In genomic region chr1:24021403-24022266, GRCh38 we compare ENCODE assay signal across 13 cellular contexts. TPM values are rescaled to one million over a fixed set of nuclear protein-coding genes. Genes with fewer than 3 reads are reported as not detected.
DNase-seq lines count a peak whose midpoint lies in the region; ATAC-seq and TF ChIP-seq lines count a peak whose summit lies in the region.
"Had no signal": no experiment of that assay in that cellular context is flagged by ENCODE, and none has a peak within 500 bp of the region (broad histone marks: within the 10 kb centered on the region; RNA-seq: fewer than 3 reads in every experiment).

No MANE protein-coding gene starts in this region.

- H3K9me3 ChIP-seq in SK-N-SH (no peaks in the 10 kb centered on the region), mucosa of rectum (ENCODE audit: control insufficient read depth in 2 of 2, low read length in 2 of 2) (no peaks in the 10 kb centered on the region)

- peaks cover 3% of the 10 kb centered on the region; the same call in 1 of the 2 replicates for H3K79me2 ChIP-seq in SK-N-SH (ENCODE audit: insufficient read depth)

- CTCF ChIA-PET in SK-N-SH (lab: Yijun Ruan, JAX) = interaction anchor here (1.1 to 1.6 kb wide), 2 partner anchors 50 to 370 kb away, joined by 3 to 4 read pairs; no protein-coding TSS in a partner anchor

- H4K20me1 ChIP-seq in SK-N-SH (ENCODE audit: insufficient read depth) = no peaks in the 10 kb centered on the region

- H3K27ac ChIP-seq in SK-N-SH (ENCODE audit: low read depth in 2 of 2, low read length in 1 of 2) (peak overlapping the region; percentile 70 to 99; a peak in 3 of 4 replicates), coronary artery (peak overlapping the region; percentile 87 to 96), mucosa of rectum (ENCODE audit: low read depth in 2 of 2, low read length in 2 of 2) (peak overlapping the region; percentile 80 to 82)

- H3K4me3 ChIP-seq in SK-N-SH (ENCODE audit: low read depth in 2 of 2, low read length in 1 of 2) (peak overlapping the region in 1 of 2 experiments; percentile 30; a peak in 1 of 4 replicates), coronary artery (no peak overlapping the region), mucosa of rectum (ENCODE audit: low read length in 2 of 2) (peak overlapping the region in 1 of 2 donors; percentile 10)

- TF ChIP-seq RAD21 in SK-N-SH (IDR thresholded peaks at IDR 0.05; ENCODE audit: low read length) = no peak

- no peak for TF ChIP-seq EP300 in SK-N-SH (IDR thresholded peaks at IDR 0.05; ENCODE audit: borderline replicate concordance in 1 of 2, low read depth in 1 of 2, low read length in 1 of 2)

- ATAC-seq in SK-N-SH treated with all-trans-retinoic acid at 6 μM for 48 hours (no peak), HG03378 (IDR thresholded peaks at IDR 0.05; ENCODE audit: unreplicated experiment) (no peak)

- no peaks in the 10 kb centered on the region for H3K9me2 ChIP-seq in SK-N-SH

- TF ChIP-seq CTCF in SK-N-SH (IDR thresholded peaks at IDR 0.05) (no peak), coronary artery (IDR thresholded peaks at IDR 0.05) (no peak)

- no peak for DNase-seq in SK-N-SH
- DNase-seq in coronary artery (ENCODE audit: low spot score) = no peak
- DNase-seq in H4 (ENCODE audit: low spot score) = no peak
- no peak for DNase-seq in NCI-H1417 treated with DMSO at 0.1 percent for 48 hours (lab: John Stamatoyannopoulos, UW)
- DNase-seq in UCSD-AML1 (lab: John Stamatoyannopoulos, UW; ENCODE audit: unreplicated experiment) = no peak
- DNase-seq: GF-D8, H7, kidney, NCI-H524 treated with DMSO at 0.1 percent for 48 hours, T-helper 9 cell had no signal

- POLR2A ChIA-PET in SK-N-SH (lab: Yijun Ruan, JAX) = no interaction called here

- H3K9ac ChIP-seq in SK-N-SH (peak overlapping the region; percentile 72), mucosa of rectum (ENCODE audit: low read depth in 1 of 2, low read length in 2 of 2) (peak overlapping the region in 1 of 2 donors; percentile 27)

- H2AFZ ChIP-seq in SK-N-SH (ENCODE audit: low read depth) = peak overlapping the region; percentile 50

- H3K4me1 ChIP-seq in SK-N-SH (ENCODE audit: control insufficient read depth in 1 of 2, insufficient read depth in 2 of 2, low read depth in 1 of 2, low read length in 1 of 2) = peaks cover 12 to 36% of the 10 kb centered on the region in 2 experiments; a peak in 3 of 4 replicates
- H3K4me1 ChIP-seq in mucosa of rectum (ENCODE audit: control insufficient read depth in 2 of 2, insufficient read depth in 2 of 2, low read length in 2 of 2) = peaks cover 26 to 59% of the 10 kb centered on the region in 2 donors

- WGBS in SK-N-SH (ENCODE audit: low lambda C conversion rate) = 89% methylated on average over 7 of the region's 7 CpGs

- no peaks in the 10 kb centered on the region for H3K27me3 ChIP-seq in SK-N-SH (ENCODE audit: insufficient read depth)
- H3K27me3 ChIP-seq in mucosa of rectum (ENCODE audit: control insufficient read depth in 2 of 2, insufficient read depth in 2 of 2, low read length in 2 of 2) = no peaks in the 10 kb centered on the region

- peaks cover 26% of the 10 kb centered on the region for H3F3A ChIP-seq in SK-N-SH (replicated peaks; ENCODE audit: insufficient read depth)

- H3K4me2 ChIP-seq in SK-N-SH = peak overlapping the region; percentile 76

- H3K36me3 ChIP-seq in SK-N-SH (replicated peaks in 1 of 2; ENCODE audit: control insufficient read depth in 1 of 2, insufficient read depth in 2 of 2, low read length in 1 of 2) (no peaks in the 10 kb centered on the region), mucosa of rectum (ENCODE audit: control insufficient read depth in 2 of 2, insufficient read depth in 2 of 2, low read length in 2 of 2) (no peaks in the 10 kb centered on the region)

TF ChIP-seq in SK-N-SH, 30 proteins besides CTCF, POLR2A, EP300 and RAD21:
- no peak for TF ChIP-seq IRF3 (IDR thresholded peaks at IDR 0.05; ENCODE audit: low read depth, low read length)
- no peak for TF ChIP-seq FOXJ3 (CRISPR knock-in tag; IDR thresholded peaks at IDR 0.05)
- no peak for TF ChIP-seq RFX5 (IDR thresholded peaks at IDR 0.05; ENCODE audit: low read length)
- no peak for TF ChIP-seq USF2 (IDR thresholded peaks at IDR 0.05; ENCODE audit: borderline replicate concordance, low read depth, low read length)
- TF ChIP-seq NFIC (IDR thresholded peaks at IDR 0.05; ENCODE audit: borderline replicate concordance) = no peak
- no peak for TF ChIP-seq NRF1 (IDR thresholded peaks at IDR 0.05; ENCODE audit: low read depth, low read length)
- TF ChIP-seq GATA2 (CRISPR knock-in tag; IDR thresholded peaks at IDR 0.05) = no peak
- TF ChIP-seq MAX (IDR thresholded peaks at IDR 0.05; ENCODE audit: low read depth) = no peak
- TF ChIP-seq YY1 (IDR thresholded peaks at IDR 0.05; ENCODE audit: low read depth) = no peak
- no peak for TF ChIP-seq ELF1 (IDR thresholded peaks at IDR 0.05)
- no peak for TF ChIP-seq MXI1 (IDR thresholded peaks at IDR 0.05; ENCODE audit: low read depth, low read length)
- TF ChIP-seq RXRA (IDR thresholded peaks at IDR 0.05; ENCODE audit: borderline replicate concordance, low read depth) = no peak

TF ChIP-seq in SK-N-SH treated with all-trans-retinoic acid at 6 μM for 48 hours, 23 proteins besides CTCF, POLR2A, EP300 and RAD21:
- no peak for TF ChIP-seq ISL1 (CRISPR knock-in tag; IDR thresholded peaks at IDR 0.05)
- TF ChIP-seq TOX (CRISPR knock-in tag; IDR thresholded peaks at IDR 0.05; ENCODE audit: borderline replicate concordance) = no peak
- TF ChIP-seq PPARA (CRISPR knock-in tag; IDR thresholded peaks at IDR 0.05; ENCODE audit: borderline replicate concordance) = no peak
TF ChIP-seq in SK-N-SH treated with all-trans-retinoic acid at 6 μM for 48 hours: peak in this region for 0.

RNA-seq across cellular contexts. Expression of gene SRSF10, which starts 41.5 kb away (rescaled TPM):
- 79.8 and 81.8 TPM in 2 replicates for polyA plus RNA-seq in SK-N-SH (2012; rRNA removed)
- 74.3 and 75.6 TPM in 2 replicates for polyA plus RNA-seq in SK-N-SH (2012; cell fraction: cytosol; rRNA removed)
- polyA plus RNA-seq in SK-N-SH (2012; cell fraction: nucleus; rRNA removed) = 110 and 164 TPM in 2 replicates
- total RNA-seq in H4 (2014; rRNA removed; shearing (Covaris generic)) = 80.0 and 83.4 TPM in 2 replicates
